ENCODE assay signal across 23 cellular contexts in the genomic region with DNA sequence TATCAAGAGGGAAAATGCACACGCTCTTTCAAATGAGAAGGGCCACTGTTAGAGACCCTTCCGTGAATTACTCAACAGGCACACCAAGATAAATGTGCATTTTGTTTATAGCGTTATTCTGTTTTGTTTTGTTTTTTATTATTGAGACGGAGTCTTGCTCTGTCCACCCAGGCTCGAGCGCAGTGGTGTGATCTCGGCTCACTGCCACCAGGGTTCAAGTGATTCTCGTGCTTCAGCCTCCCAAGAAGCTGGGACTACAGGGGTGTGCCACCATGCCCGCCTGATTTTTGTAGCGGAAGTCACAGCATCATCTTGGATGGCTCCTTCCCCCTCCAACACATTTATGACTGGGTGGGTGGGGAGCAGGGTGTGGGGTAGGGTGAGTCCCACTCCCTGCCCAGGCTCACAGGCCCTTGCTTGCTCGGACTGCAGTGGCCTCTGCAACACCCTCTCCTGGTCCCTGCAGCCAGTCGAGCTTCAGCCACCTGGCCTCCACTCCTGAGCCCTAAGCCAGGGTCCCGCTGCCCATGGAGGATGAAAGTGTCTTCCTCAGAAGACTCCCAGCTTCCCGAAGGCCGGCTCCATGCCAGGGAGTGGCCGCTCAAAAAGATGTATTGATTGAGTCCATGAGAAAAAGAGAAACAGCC.
"Had no signal": no experiment of that assay in that cellular context is flagged by ENCODE, and none has a peak within 500 bp of the region (broad histone marks: within the 10 kb centered on the region; RNA-seq: fewer than 3 reads in every experiment).

No MANE protein-coding gene starts in this region.

- H3K27ac ChIP-seq: SK-N-MC had no signal

- H3K36me3 Mint-ChIP-seq: activated naive CD8-positive, alpha-beta T cell; brain had no signal

- H3K27me3 Mint-ChIP-seq: activated naive CD8-positive, alpha-beta T cell had no signal

- H3K9me3 Mint-ChIP-seq: activated naive CD4-positive, alpha-beta T cell treated with anti-CD3 and anti-CD28 coated beads for 36 hours; T-helper 2 cell treated with Interferon-gamma antibody and Interleukin-4, amounts not matched to agents 5 μg/mL and 100 μg/mL, for 36 hours had no signal

- ATAC-seq: activated CD4-positive, CD25-positive, alpha-beta regulatory T cell treated with anti-CD3 and anti-CD28 coated beads, Interleukin-2, amount 50 U/mL, for 24 hours; activated CD8-positive, alpha-beta T cell treated with anti-CD3 and anti-CD28 coated beads, Interleukin-2, amount 10 ng/mL, durations not matched to agents 7 days and 5 days had no signal

- H3K4me3 Mint-ChIP-seq: activated CD8-positive, alpha-beta T cell treated with anti-CD3 and anti-CD28 coated beads, Interleukin-2, amount 10 ng/mL, durations not matched to agents 7 days and 5 days; activated naive CD4-positive, alpha-beta T cell treated with anti-CD3 and anti-CD28 coated beads for 36 hours; activated naive CD8-positive, alpha-beta T cell; brain; T-helper 2 cell treated with Interferon-gamma antibody and Interleukin-4, amounts not matched to agents 5 μg/mL and 100 μg/mL, for 36 hours had no signal

- H3K27ac Mint-ChIP-seq: activated CD8-positive, alpha-beta T cell treated with anti-CD3 and anti-CD28 coated beads, Interleukin-2, amount 10 ng/mL, durations not matched to agents 7 days and 5 days; activated naive CD4-positive, alpha-beta T cell treated with anti-CD3 and anti-CD28 coated beads for 36 hours; activated naive CD8-positive, alpha-beta T cell; T-helper 2 cell treated with Interferon-gamma antibody and Interleukin-4, amounts not matched to agents 5 μg/mL and 100 μg/mL, for 36 hours had no signal

- DNase-seq: activated CD4-positive, alpha-beta T cell treated with anti-CD3 and anti-CD28 coated beads for 48 hours; activated CD4-positive, alpha-beta T cell treated with anti-CD3 and anti-CD28 coated beads, Interleukin-2, amount 50 U/mL, for 4 hours; activated CD8-positive, alpha-beta memory T cell treated with anti-CD3 and anti-CD28 coated beads, Interleukin-2, amount 50 U/mL, for 48 hours; activated CD8-positive, alpha-beta T cell treated with anti-CD3 and anti-CD28 coated beads, Interleukin-2, amount 10 ng/mL, durations not matched to agents 7 days and 5 days; activated naive CD4-positive, alpha-beta T cell treated with anti-CD3 and anti-CD28 coated beads for 36 hours; activated T-cell treated with anti-CD3 and anti-CD28 coated beads, Interleukin-2, amount 50 U/mL, for 1 hour; amygdala; IMR-90; Kasumi-1; KBM-7; NCI-H1105 treated with DMSO at 0.1 percent for 48 hours; NCI-H1436 treated with DMSO at 0.1 percent for 48 hours; NCI-H187 treated with DMSO at 0.1 percent for 48 hours; NCI-H2171; NCI-H2227 treated with DMSO at 0.1 percent for 48 hours; NCI-H526; NCI-H774; SW 1271 had no signal

- H3K4me3 ChIP-seq: SK-N-MC had no signal
